2 cellular contexts compared by ENCODE assay signal in the genomic region with DNA sequence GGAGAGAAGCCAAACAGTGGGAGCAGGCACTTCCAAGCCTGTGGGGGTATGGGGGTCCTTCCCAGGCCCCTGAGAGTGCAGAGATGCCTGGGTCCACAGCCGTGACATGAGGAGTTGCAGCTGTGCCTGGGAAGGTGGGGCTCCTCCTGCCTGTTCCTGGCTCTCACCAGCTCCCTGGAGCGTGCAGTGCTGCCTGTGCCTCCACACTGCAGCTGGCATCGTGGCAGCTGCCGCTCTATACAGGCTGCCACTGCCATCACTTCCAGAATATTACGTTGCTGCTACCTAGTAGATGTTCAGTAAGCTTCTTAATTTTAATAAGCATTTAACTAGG.
TF ChIP-seq lines count a peak whose summit lies in the region.

No MANE protein-coding gene starts in this region.

TF ChIP-seq in SK-N-SH treated with all-trans-retinoic acid at 6 μM for 48 hours, 23 proteins besides CTCF, POLR2A, EP300 and RAD21 (continued from another document):
- TF ChIP-seq, protein P1, sequence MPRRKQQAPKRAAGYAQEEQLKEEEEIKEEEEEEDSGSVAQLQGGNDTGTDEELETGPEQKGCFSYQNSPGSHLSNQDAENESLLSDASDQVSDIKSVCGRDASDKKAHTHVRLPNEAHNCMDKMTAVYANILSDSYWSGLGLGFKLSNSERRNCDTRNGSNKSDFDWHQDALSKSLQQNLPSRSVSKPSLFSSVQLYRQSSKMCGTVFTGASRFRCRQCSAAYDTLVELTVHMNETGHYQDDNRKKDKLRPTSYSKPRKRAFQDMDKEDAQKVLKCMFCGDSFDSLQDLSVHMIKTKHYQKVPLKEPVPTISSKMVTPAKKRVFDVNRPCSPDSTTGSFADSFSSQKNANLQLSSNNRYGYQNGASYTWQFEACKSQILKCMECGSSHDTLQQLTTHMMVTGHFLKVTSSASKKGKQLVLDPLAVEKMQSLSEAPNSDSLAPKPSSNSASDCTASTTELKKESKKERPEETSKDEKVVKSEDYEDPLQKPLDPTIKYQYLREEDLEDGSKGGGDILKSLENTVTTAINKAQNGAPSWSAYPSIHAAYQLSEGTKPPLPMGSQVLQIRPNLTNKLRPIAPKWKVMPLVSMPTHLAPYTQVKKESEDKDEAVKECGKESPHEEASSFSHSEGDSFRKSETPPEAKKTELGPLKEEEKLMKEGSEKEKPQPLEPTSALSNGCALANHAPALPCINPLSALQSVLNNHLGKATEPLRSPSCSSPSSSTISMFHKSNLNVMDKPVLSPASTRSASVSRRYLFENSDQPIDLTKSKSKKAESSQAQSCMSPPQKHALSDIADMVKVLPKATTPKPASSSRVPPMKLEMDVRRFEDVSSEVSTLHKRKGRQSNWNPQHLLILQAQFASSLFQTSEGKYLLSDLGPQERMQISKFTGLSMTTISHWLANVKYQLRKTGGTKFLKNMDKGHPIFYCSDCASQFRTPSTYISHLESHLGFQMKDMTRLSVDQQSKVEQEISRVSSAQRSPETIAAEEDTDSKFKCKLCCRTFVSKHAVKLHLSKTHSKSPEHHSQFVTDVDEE (CRISPR knock-in tag; IDR thresholded peaks at IDR 0.05), result no peak
- TF ChIP-seq, protein P2, sequence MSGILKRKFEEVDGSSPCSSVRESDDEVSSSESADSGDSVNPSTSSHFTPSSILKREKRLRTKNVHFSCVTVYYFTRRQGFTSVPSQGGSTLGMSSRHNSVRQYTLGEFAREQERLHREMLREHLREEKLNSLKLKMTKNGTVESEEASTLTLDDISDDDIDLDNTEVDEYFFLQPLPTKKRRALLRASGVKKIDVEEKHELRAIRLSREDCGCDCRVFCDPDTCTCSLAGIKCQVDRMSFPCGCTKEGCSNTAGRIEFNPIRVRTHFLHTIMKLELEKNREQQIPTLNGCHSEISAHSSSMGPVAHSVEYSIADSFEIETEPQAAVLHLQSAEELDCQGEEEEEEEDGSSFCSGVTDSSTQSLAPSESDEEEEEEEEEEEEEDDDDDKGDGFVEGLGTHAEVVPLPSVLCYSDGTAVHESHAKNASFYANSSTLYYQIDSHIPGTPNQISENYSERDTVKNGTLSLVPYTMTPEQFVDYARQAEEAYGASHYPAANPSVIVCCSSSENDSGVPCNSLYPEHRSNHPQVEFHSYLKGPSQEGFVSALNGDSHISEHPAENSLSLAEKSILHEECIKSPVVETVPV (CRISPR knock-in tag; IDR thresholded peaks at IDR 0.05), result no peak
- TF ChIP-seq, protein P3, sequence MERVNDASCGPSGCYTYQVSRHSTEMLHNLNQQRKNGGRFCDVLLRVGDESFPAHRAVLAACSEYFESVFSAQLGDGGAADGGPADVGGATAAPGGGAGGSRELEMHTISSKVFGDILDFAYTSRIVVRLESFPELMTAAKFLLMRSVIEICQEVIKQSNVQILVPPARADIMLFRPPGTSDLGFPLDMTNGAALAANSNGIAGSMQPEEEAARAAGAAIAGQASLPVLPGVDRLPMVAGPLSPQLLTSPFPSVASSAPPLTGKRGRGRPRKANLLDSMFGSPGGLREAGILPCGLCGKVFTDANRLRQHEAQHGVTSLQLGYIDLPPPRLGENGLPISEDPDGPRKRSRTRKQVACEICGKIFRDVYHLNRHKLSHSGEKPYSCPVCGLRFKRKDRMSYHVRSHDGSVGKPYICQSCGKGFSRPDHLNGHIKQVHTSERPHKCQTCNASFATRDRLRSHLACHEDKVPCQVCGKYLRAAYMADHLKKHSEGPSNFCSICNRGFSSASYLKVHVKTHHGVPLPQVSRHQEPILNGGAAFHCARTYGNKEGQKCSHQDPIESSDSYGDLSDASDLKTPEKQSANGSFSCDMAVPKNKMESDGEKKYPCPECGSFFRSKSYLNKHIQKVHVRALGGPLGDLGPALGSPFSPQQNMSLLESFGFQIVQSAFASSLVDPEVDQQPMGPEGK (CRISPR knock-in tag; IDR thresholded peaks at IDR 0.05; ENCODE audit: borderline replicate concordance), result no peak
- TF ChIP-seq ZNF565 (CRISPR knock-in tag; conservative IDR thresholded peaks at IDR 0.05; ENCODE audit: low read depth), result no peak
- no peak for TF ChIP-seq ZC3H10 (CRISPR knock-in tag; IDR thresholded peaks at IDR 0.05)

TF ChIP-seq in SK-N-SH, 30 proteins besides CTCF, POLR2A, EP300 and RAD21 (continued from another document):
- TF ChIP-seq FOXM1 (IDR thresholded peaks at IDR 0.05; ENCODE audit: low read depth) (no peak), TEAD4 (IDR thresholded peaks at IDR 0.05; ENCODE audit: borderline replicate concordance, insufficient read depth) (no peak), SIN3A (IDR thresholded peaks at IDR 0.05; ENCODE audit: borderline replicate concordance, low read depth, low read length) (no peak), MXI1 (IDR thresholded peaks at IDR 0.05; ENCODE audit: low read depth, low read length) (no peak), TAF1 (IDR thresholded peaks at IDR 0.05; ENCODE audit: borderline replicate concordance, low read depth, low read length) (no peak), EZH2phosphoT487 (IDR thresholded peaks at IDR 0.05; ENCODE audit: borderline replicate concordance, low read depth) (no peak), NFIC (IDR thresholded peaks at IDR 0.05; ENCODE audit: borderline replicate concordance) (no peak)
